In the genomic region with DNA sequence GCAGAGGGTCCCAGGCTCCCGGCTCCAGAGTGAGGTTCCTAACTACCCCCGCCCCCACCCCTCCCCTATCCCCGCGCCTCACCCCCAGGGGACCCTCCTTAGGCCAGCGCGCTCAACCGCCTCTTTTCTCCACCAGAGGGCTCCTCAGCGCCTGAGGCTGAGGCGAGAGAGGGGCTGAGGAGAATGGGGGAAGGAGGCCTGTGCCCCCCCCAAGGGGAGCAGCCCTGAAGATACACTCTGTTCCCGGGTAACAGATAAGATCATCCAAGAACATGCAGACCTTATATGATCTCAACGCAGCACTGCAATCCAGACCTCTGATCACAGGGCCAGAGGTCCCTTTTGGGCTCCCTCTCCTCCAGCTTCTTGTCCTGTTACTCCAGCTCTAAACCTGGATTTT, we compare ENCODE assay signal across 1 cellular context.
TF ChIP-seq lines count a peak whose summit lies in the region.

No MANE protein-coding gene starts in this region.

TF ChIP-seq in HCT116, 20 proteins besides CTCF, POLR2A, EP300 and RAD21 (continued from another document):
- TF ChIP-seq, protein P1, sequence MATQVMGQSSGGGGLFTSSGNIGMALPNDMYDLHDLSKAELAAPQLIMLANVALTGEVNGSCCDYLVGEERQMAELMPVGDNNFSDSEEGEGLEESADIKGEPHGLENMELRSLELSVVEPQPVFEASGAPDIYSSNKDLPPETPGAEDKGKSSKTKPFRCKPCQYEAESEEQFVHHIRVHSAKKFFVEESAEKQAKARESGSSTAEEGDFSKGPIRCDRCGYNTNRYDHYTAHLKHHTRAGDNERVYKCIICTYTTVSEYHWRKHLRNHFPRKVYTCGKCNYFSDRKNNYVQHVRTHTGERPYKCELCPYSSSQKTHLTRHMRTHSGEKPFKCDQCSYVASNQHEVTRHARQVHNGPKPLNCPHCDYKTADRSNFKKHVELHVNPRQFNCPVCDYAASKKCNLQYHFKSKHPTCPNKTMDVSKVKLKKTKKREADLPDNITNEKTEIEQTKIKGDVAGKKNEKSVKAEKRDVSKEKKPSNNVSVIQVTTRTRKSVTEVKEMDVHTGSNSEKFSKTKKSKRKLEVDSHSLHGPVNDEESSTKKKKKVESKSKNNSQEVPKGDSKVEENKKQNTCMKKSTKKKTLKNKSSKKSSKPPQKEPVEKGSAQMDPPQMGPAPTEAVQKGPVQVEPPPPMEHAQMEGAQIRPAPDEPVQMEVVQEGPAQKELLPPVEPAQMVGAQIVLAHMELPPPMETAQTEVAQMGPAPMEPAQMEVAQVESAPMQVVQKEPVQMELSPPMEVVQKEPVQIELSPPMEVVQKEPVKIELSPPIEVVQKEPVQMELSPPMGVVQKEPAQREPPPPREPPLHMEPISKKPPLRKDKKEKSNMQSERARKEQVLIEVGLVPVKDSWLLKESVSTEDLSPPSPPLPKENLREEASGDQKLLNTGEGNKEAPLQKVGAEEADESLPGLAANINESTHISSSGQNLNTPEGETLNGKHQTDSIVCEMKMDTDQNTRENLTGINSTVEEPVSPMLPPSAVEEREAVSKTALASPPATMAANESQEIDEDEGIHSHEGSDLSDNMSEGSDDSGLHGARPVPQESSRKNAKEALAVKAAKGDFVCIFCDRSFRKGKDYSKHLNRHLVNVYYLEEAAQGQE (IDR thresholded peaks at IDR 0.05; ENCODE audit: low read depth): no peak
- TF ChIP-seq CBX3 (IDR thresholded peaks at IDR 0.05; ENCODE audit: low read depth) (no peak), CEBPB (IDR thresholded peaks at IDR 0.05; ENCODE audit: low read depth) (no peak), ZFX (IDR thresholded peaks at IDR 0.05) (no peak), FOSL1 (IDR thresholded peaks at IDR 0.05; ENCODE audit: low read depth) (no peak), YY1 (IDR thresholded peaks at IDR 0.05; ENCODE audit: extremely low read depth, insufficient replicate concordance, low read depth, low read length) (no peak), EZH2 (IDR thresholded peaks at IDR 0.05) (no peak)
TF ChIP-seq in HCT116: peak in this region for 0.
